In the genomic region with DNA sequence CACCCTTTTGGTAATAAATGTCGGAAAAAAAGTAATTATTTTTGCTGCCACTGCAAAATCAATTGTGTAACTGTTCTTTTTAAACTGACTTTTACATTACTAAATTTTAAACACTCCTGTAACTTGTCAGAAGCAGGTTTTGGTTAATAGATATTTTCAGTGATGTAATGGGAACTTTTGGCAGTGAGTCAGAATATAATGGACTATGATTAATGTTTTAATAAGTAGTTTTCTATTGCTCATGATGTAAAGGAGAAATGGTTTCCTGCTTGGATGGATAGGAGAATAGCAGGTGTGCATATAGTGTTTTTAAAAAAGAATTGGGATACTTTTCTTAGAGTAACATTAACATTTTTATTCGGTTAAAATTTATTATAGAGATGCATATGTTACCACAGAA, we compare ENCODE assay signal across 19 cellular contexts. TPM values are rescaled to one million over a fixed set of nuclear protein-coding genes. Genes with fewer than 3 reads are reported as not detected.
A peak's percentile ranks its signal among the peaks of the same experiment; 100 is the strongest.
DNase-seq lines count a peak whose midpoint lies in the region; FAIRE-seq and TF ChIP-seq lines count a peak whose summit lies in the region.
"Had no signal": no experiment of that assay in that cellular context is flagged by ENCODE, and none has a peak within 500 bp of the region (broad histone marks: within the 10 kb centered on the region; RNA-seq: fewer than 3 reads in every experiment).

No MANE protein-coding gene starts in this region.

- peak; percentile 20 for FAIRE-seq in HTR-8/SVneo (lab: Jason Lieb, UNC)

- H3K9me3 Mint-ChIP-seq in activated CD4-positive, alpha-beta memory T cell treated with anti-CD3 and anti-CD28 coated beads, Interleukin-2, amount 10 ng/mL, durations not matched to agents 7 days and 5 days, result no peaks in the 10 kb centered on the region
- H3K9me3 Mint-ChIP-seq: activated naive CD4-positive, alpha-beta T cell treated with anti-CD3 and anti-CD28 coated beads, Interleukin-2, amount 10 ng/mL, durations not matched to agents 7 days and 5 days; brain; H9 had no signal

- H3K27ac ChIP-seq in SK-N-SH (ENCODE audit: low read depth in 2 of 2, low read length in 1 of 2), result peak overlapping the region; percentile 37 to 60; a peak in 3 of 4 replicates

- H3F3A ChIP-seq in SK-N-SH (replicated peaks; ENCODE audit: insufficient read depth), result no peaks in the 10 kb centered on the region

- TF ChIP-seq EP300 in SK-N-SH (IDR thresholded peaks at IDR 0.05; ENCODE audit: borderline replicate concordance in 1 of 2, low read depth in 1 of 2, low read length in 1 of 2), result peak in 1 of 2 experiments; percentile 66; a peak in 2 of 4 replicates

- H3K4me3 ChIP-seq in SK-N-SH (ENCODE audit: low read depth in 2 of 2, low read length in 1 of 2), result no peak overlapping the region
- H3K4me3 ChIP-seq: mucosa of descending colon had no signal

- no peak overlapping the region for H3K27ac Mint-ChIP-seq in activated CD4-positive, alpha-beta memory T cell treated with anti-CD3 and anti-CD28 coated beads, Interleukin-2, amount 10 ng/mL, durations not matched to agents 7 days and 5 days
- H3K27ac Mint-ChIP-seq: activated naive CD4-positive, alpha-beta T cell treated with anti-CD3 and anti-CD28 coated beads, Interleukin-2, amount 10 ng/mL, durations not matched to agents 7 days and 5 days; H9 had no signal

- H3K9me3 ChIP-seq in SK-N-SH, result no peaks in the 10 kb centered on the region
- H3K9me3 ChIP-seq: mucosa of descending colon had no signal

- H4K20me1 ChIP-seq in SK-N-SH (ENCODE audit: insufficient read depth), result no peaks in the 10 kb centered on the region

- peaks cover 4% of the 10 kb centered on the region; the same call in 1 of the 2 replicates for H3K79me2 ChIP-seq in SK-N-SH (ENCODE audit: insufficient read depth)

- H3K4me2 ChIP-seq in SK-N-SH, result no peak overlapping the region

- H3K4me1 Mint-ChIP-seq in activated CD4-positive, alpha-beta memory T cell treated with anti-CD3 and anti-CD28 coated beads, Interleukin-2, amount 10 ng/mL, durations not matched to agents 7 days and 5 days, result no peaks in the 10 kb centered on the region
- H3K4me1 Mint-ChIP-seq: activated naive CD4-positive, alpha-beta T cell treated with anti-CD3 and anti-CD28 coated beads, Interleukin-2, amount 10 ng/mL, durations not matched to agents 7 days and 5 days; H9 had no signal

- CTCF ChIA-PET in SK-N-SH (lab: Yijun Ruan, JAX), result no interaction called here
- CTCF ChIA-PET in activated CD4-positive, alpha-beta memory T cell treated with anti-CD3 and anti-CD28 coated beads, Interleukin-2, amount 10 ng/mL, durations not matched to agents 7 days and 5 days (lab: Charles Lee), result no interaction called here

- H3K9ac ChIP-seq in SK-N-SH, result no peak overlapping the region

- POLR2A ChIA-PET in SK-N-SH (lab: Yijun Ruan, JAX), result no interaction called here
- POLR2A ChIA-PET in activated CD4-positive, alpha-beta memory T cell treated with anti-CD3 and anti-CD28 coated beads, Interleukin-2, amount 10 ng/mL, durations not matched to agents 7 days and 5 days (lab: Charles Lee), result no interaction called here

- peak; percentile 4 for DNase-seq in COR-L47 (lab: John Stamatoyannopoulos, UW)
- no peak for DNase-seq in HTR-8/SVneo (ENCODE audit: insufficient read length, low spot score)
- DNase-seq in SK-N-SH, result peak; percentile 7
- DNase-seq in glomerular visceral epithelial cell (ENCODE audit: extremely low spot score), result peak; percentile 57
- no peak for DNase-seq in DMS 273 treated with DMSO at 0.1 percent for 48 hours (lab: John Stamatoyannopoulos, UW)
- DNase-seq in stimulated activated CD4-positive, alpha-beta T cell treated with anti-CD3 and anti-CD28 coated beads, Interleukin-4, amount 100 ng/mL, for 1 hour, result no peak
- no peak for DNase-seq in OCI-M1 (lab: John Stamatoyannopoulos, UW)
- DNase-seq in activated CD4-positive, alpha-beta memory T cell treated with anti-CD3 and anti-CD28 coated beads, Interleukin-2, amount 10 ng/mL, durations not matched to agents 7 days and 5 days, result no peak
- DNase-seq: activated naive CD4-positive, alpha-beta T cell treated with anti-CD3 and anti-CD28 coated beads, Interleukin-2, amount 10 ng/mL, durations not matched to agents 7 days and 5 days; AML-193; H9; hypothalamus; MM.1S; mucosa of descending colon; NCI-H2171; SHP77 treated with DMSO at 0.1 percent for 48 hours; stimulated activated CD4-positive, alpha-beta T cell treated with anti-CD3 and anti-CD28 coated beads, Interleukin-4, amount 100 ng/mL, for 24 hours; stimulated activated CD8-positive, alpha-beta memory T cell treated with anti-CD3 and anti-CD28 coated beads, Interleukin-4, amount 100 ng/mL, for 48 hours had no signal

- no peak overlapping the region for H2AFZ ChIP-seq in SK-N-SH (ENCODE audit: low read depth)

- WGBS in SK-N-SH (ENCODE audit: low lambda C conversion rate), result 46% methylated on average over 2 of the region's 2 CpGs

- no peak for TF ChIP-seq CTCF in SK-N-SH (IDR thresholded peaks at IDR 0.05)

- no peaks in the 10 kb centered on the region; a peak in 1 of 4 replicates for H3K4me1 ChIP-seq in SK-N-SH (ENCODE audit: control insufficient read depth in 1 of 2, insufficient read depth in 2 of 2, low read depth in 1 of 2, low read length in 1 of 2)

- H3K27me3 ChIP-seq in SK-N-SH (ENCODE audit: insufficient read depth), result no peaks in the 10 kb centered on the region

- no peaks in the 10 kb centered on the region for H3K27me3 Mint-ChIP-seq in activated CD4-positive, alpha-beta memory T cell treated with anti-CD3 and anti-CD28 coated beads, Interleukin-2, amount 10 ng/mL, durations not matched to agents 7 days and 5 days
- H3K27me3 Mint-ChIP-seq: activated naive CD4-positive, alpha-beta T cell treated with anti-CD3 and anti-CD28 coated beads, Interleukin-2, amount 10 ng/mL, durations not matched to agents 7 days and 5 days; brain had no signal

- no peaks in the 10 kb centered on the region for H3K36me3 Mint-ChIP-seq in activated CD4-positive, alpha-beta memory T cell treated with anti-CD3 and anti-CD28 coated beads, Interleukin-2, amount 10 ng/mL, durations not matched to agents 7 days and 5 days (ENCODE audit: low read depth)
- H3K36me3 Mint-ChIP-seq: activated naive CD4-positive, alpha-beta T cell treated with anti-CD3 and anti-CD28 coated beads, Interleukin-2, amount 10 ng/mL, durations not matched to agents 7 days and 5 days had no signal

- no peak for TF ChIP-seq RAD21 in SK-N-SH (IDR thresholded peaks at IDR 0.05; ENCODE audit: low read length)

- no peaks in the 10 kb centered on the region for H3K9me2 ChIP-seq in SK-N-SH

- H3K36me3 ChIP-seq in SK-N-SH (replicated peaks in 1 of 2; ENCODE audit: control insufficient read depth in 1 of 2, insufficient read depth in 2 of 2, low read length in 1 of 2), result no peaks in the 10 kb centered on the region

- no peak overlapping the region for H3K4me3 Mint-ChIP-seq in activated CD4-positive, alpha-beta memory T cell treated with anti-CD3 and anti-CD28 coated beads, Interleukin-2, amount 10 ng/mL, durations not matched to agents 7 days and 5 days
- H3K4me3 Mint-ChIP-seq: activated naive CD4-positive, alpha-beta T cell treated with anti-CD3 and anti-CD28 coated beads, Interleukin-2, amount 10 ng/mL, durations not matched to agents 7 days and 5 days; brain; H9 had no signal

TF ChIP-seq in SK-N-SH, 30 proteins besides CTCF, POLR2A, EP300 and RAD21 (continues in another document):
- TF ChIP-seq FOSL2 (IDR thresholded peaks at IDR 0.05; ENCODE audit: borderline replicate concordance, low read depth) (peak; percentile 59; the same call in 1 of the 2 replicates), TEAD4 (IDR thresholded peaks at IDR 0.05; ENCODE audit: borderline replicate concordance, insufficient read depth) (peak; percentile 46; the same call in 1 of the 2 replicates), ZBTB33 (IDR thresholded peaks at IDR 0.05; ENCODE audit: borderline replicate concordance, low read depth) (no peak), EZH2phosphoT487 (IDR thresholded peaks at IDR 0.05; ENCODE audit: borderline replicate concordance, low read depth) (no peak), RCOR1 (IDR thresholded peaks at IDR 0.05; ENCODE audit: low read length) (no peak), NRF1 (IDR thresholded peaks at IDR 0.05; ENCODE audit: low read depth, low read length) (no peak), POLR2AphosphoS5 (IDR thresholded peaks at IDR 0.05; ENCODE audit: low read depth, low read length) (peak; percentile 19; the same call in 1 of the 2 replicates)
- TF ChIP-seq, protein P1, sequence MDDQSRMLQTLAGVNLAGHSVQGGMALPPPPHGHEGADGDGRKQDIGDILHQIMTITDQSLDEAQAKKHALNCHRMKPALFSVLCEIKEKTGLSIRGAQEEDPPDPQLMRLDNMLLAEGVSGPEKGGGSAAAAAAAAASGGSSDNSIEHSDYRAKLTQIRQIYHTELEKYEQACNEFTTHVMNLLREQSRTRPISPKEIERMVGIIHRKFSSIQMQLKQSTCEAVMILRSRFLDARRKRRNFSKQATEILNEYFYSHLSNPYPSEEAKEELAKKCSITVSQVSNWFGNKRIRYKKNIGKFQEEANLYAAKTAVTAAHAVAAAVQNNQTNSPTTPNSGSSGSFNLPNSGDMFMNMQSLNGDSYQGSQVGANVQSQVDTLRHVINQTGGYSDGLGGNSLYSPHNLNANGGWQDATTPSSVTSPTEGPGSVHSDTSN (IDR thresholded peaks at IDR 0.05), result peak; percentile 89

RNA-seq across cellular contexts. Expression of gene TRMT5, which starts 58.8 kb away (rescaled TPM):
- 4.0 TPM in 2 replicates for polyA plus RNA-seq in SK-N-SH (2012; rRNA removed)
- polyA plus RNA-seq in SK-N-SH (2012; cell fraction: cytosol; rRNA removed), result 6.3 and 6.8 TPM in 2 replicates
- polyA plus RNA-seq in SK-N-SH (2012; cell fraction: nucleus; rRNA removed), result 2.8 and 4.4 TPM in 2 replicates
- total RNA-seq in activated CD4-positive, alpha-beta memory T cell treated with anti-CD3 and anti-CD28 coated beads, Interleukin-2, amount 10 ng/mL, durations not matched to agents 7 days and 5 days, result 1 to 10 TPM; 6.6 to 7.1 TPM

RNA-seq across cellular contexts. Expression of gene SLC38A6, which starts 59.0 kb away (rescaled TPM):
- polyA plus RNA-seq in SK-N-SH (2012; rRNA removed), result 10.4 and 15.3 TPM in 2 replicates
- polyA plus RNA-seq in SK-N-SH (2012; cell fraction: cytosol; rRNA removed), result 13.0 and 14.4 TPM in 2 replicates
- 13.5 and 28.2 TPM in 2 replicates for polyA plus RNA-seq in SK-N-SH (2012; cell fraction: nucleus; rRNA removed)
- 1 to 10 TPM; 7.5 to 9.4 TPM for total RNA-seq in activated CD4-positive, alpha-beta memory T cell treated with anti-CD3 and anti-CD28 coated beads, Interleukin-2, amount 10 ng/mL, durations not matched to agents 7 days and 5 days

Comparison
In these comparisons a context has a peak if more than half of its experiments do, and no peak if none do; other contexts are left out.
1. DNase-seq: peak in COR-L47 (single experiment), SK-N-SH (single experiment) and glomerular visceral epithelial cell (single experiment); none in HTR-8/SVneo (single experiment), DMS 273 treated with DMSO at 0.1 percent for 48 hours (single experiment), stimulated activated CD4-positive, alpha-beta T cell treated with anti-CD3 and anti-CD28 coated beads, Interleukin-4, amount 100 ng/mL, for 1 hour (single experiment), OCI-M1 (single experiment) and activated CD4-positive, alpha-beta memory T cell treated with anti-CD3 and anti-CD28 coated beads, Interleukin-2, amount 10 ng/mL, durations not matched to agents 7 days and 5 days (single experiment).